In the genomic region with DNA sequence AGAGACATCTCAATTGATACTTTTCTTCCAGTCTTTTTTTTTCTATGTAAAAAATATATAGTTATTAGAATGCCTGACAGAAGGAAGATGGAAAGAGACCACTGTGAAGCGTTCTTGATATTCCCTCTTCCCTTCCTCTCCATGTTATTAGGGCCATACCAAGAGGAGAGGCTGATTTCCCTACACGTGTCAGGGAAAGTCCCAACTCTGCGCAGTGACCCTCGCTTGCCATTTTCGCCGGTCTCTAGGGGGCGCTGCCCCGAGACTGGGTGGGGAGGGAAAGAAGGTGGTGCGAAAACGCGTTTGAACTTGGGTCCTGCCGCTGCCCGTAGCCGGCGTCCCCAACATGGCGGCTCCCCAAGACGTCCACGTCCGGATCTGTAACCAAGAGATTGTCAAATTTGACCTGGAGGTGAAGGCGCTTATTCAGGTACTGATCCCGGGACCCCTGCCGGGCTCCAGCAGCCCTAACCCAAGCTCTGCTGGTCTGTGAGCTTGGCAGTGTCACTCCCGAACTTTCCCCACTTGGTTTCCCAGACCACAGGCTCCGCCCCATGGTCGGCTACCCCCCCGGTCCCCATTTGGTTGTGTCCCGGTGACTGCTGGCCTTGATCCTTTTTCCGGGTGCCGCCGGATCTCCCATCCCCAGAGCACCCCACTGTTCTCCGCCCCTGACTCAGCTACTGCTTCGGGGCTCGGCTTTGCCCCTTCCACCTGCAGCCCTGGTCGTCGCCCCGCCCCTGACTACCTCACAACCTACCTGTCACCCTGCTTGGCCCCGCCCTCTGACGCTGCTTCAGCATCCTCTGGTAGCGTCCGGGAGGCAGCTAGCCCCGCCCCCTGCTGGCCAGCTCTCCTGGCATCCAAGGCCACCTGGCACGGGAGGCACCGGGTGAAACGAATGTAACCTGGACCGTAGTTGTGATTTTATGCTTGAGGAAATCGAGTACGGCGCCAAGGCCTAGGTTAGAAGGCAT, we compare ENCODE assay signal across 1 cellular context.
A peak's percentile ranks its signal among the peaks of the same experiment; 100 is the strongest.
TF ChIP-seq lines count a peak whose summit lies in the region.

A gene with protein sequence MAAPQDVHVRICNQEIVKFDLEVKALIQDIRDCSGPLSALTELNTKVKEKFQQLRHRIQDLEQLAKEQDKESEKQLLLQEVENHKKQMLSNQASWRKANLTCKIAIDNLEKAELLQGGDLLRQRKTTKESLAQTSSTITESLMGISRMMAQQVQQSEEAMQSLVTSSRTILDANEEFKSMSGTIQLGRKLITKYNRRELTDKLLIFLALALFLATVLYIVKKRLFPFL (plus strand): TSS at position 332 of the 977 bp plus-strand sequence. CDS start 15 bp downstream, at position 347.

TF ChIP-seq in HepG2, 621 proteins besides CTCF, POLR2A, EP300 and RAD21 (continued from another document and continues in another):
- TF ChIP-seq ZNF264 (CRISPR knock-in tag; IDR thresholded peaks at IDR 0.05) = no peak
- TF ChIP-seq, protein P1, sequence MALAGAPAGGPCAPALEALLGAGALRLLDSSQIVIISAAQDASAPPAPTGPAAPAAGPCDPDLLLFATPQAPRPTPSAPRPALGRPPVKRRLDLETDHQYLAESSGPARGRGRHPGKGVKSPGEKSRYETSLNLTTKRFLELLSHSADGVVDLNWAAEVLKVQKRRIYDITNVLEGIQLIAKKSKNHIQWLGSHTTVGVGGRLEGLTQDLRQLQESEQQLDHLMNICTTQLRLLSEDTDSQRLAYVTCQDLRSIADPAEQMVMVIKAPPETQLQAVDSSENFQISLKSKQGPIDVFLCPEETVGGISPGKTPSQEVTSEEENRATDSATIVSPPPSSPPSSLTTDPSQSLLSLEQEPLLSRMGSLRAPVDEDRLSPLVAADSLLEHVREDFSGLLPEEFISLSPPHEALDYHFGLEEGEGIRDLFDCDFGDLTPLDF (CRISPR knock-in tag; IDR thresholded peaks at IDR 0.05) = no peak; the same call in 1 of the 2 replicates
- no peak for TF ChIP-seq ZSCAN20 (CRISPR knock-in tag; IDR thresholded peaks at IDR 0.05; ENCODE audit: borderline replicate concordance)
- TF ChIP-seq ZNF552 (CRISPR knock-in tag; IDR thresholded peaks at IDR 0.05; ENCODE audit: borderline replicate concordance) = no peak
- TF ChIP-seq, protein P2, sequence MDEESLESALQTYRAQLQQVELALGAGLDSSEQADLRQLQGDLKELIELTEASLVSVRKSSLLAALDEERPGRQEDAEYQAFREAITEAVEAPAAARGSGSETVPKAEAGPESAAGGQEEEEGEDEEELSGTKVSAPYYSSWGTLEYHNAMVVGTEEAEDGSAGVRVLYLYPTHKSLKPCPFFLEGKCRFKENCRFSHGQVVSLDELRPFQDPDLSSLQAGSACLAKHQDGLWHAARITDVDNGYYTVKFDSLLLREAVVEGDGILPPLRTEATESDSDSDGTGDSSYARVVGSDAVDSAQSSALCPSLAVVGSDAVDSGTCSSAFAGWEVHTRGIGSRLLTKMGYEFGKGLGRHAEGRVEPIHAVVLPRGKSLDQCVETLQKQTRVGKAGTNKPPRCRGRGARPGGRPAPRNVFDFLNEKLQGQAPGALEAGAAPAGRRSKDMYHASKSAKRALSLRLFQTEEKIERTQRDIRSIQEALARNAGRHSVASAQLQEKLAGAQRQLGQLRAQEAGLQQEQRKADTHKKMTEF (CRISPR knock-in tag; IDR thresholded peaks at IDR 0.05) = peak; percentile 91
- no peak for TF ChIP-seq SATB2 (CRISPR knock-in tag; IDR thresholded peaks at IDR 0.05)
- TF ChIP-seq ZNF282 (IDR thresholded peaks at IDR 0.05; ENCODE audit: partially characterized antibody) = no peak
- TF ChIP-seq AGO1 (IDR thresholded peaks at IDR 0.05; ENCODE audit: low read depth, low read length, poor library complexity, severe bottlenecking) = peak; percentile 27
- 0 out of 2 replicates have a peak, but pooled peaks have one; percentile 12 for TF ChIP-seq NFYC (CRISPR knock-in tag; IDR thresholded peaks at IDR 0.05)
- no peak for TF ChIP-seq ZNF367 (CRISPR knock-in tag; IDR thresholded peaks at IDR 0.05; ENCODE audit: borderline replicate concordance)
- no peak for TF ChIP-seq ZNF773 (CRISPR knock-in tag; IDR thresholded peaks at IDR 0.05; ENCODE audit: borderline replicate concordance)
- TF ChIP-seq ZNF382 (CRISPR knock-in tag; IDR thresholded peaks at IDR 0.05; ENCODE audit: borderline replicate concordance) = no peak
- TF ChIP-seq ZBTB20 (CRISPR knock-in tag; IDR thresholded peaks at IDR 0.05; ENCODE audit: borderline replicate concordance, low read depth) = peak; percentile 47; the same call in 1 of the 2 replicates
- TF ChIP-seq, protein P3, sequence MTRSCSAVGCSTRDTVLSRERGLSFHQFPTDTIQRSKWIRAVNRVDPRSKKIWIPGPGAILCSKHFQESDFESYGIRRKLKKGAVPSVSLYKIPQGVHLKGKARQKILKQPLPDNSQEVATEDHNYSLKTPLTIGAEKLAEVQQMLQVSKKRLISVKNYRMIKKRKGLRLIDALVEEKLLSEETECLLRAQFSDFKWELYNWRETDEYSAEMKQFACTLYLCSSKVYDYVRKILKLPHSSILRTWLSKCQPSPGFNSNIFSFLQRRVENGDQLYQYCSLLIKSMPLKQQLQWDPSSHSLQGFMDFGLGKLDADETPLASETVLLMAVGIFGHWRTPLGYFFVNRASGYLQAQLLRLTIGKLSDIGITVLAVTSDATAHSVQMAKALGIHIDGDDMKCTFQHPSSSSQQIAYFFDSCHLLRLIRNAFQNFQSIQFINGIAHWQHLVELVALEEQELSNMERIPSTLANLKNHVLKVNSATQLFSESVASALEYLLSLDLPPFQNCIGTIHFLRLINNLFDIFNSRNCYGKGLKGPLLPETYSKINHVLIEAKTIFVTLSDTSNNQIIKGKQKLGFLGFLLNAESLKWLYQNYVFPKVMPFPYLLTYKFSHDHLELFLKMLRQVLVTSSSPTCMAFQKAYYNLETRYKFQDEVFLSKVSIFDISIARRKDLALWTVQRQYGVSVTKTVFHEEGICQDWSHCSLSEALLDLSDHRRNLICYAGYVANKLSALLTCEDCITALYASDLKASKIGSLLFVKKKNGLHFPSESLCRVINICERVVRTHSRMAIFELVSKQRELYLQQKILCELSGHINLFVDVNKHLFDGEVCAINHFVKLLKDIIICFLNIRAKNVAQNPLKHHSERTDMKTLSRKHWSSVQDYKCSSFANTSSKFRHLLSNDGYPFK (CRISPR knock-in tag; IDR thresholded peaks at IDR 0.05; ENCODE audit: borderline replicate concordance) = peak; percentile 87; the same call in 1 of the 2 replicates
- no peak for TF ChIP-seq ZNF333 (CRISPR knock-in tag; IDR thresholded peaks at IDR 0.05; ENCODE audit: borderline replicate concordance)
- no peak for TF ChIP-seq ZNF263 (CRISPR knock-in tag; IDR thresholded peaks at IDR 0.05)
- TF ChIP-seq SUZ12 (IDR thresholded peaks at IDR 0.05; ENCODE audit: low read depth, low read length) = no peak
- TF ChIP-seq SOX13 (IDR thresholded peaks at IDR 0.05) = no peak
- TF ChIP-seq SOX13 (CRISPR knock-in tag; conservative IDR thresholded peaks at IDR 0.05 in 1 of 2, IDR thresholded peaks at IDR 0.05 in 1 of 2) = peak in 1 of 2 experiments; percentile 43; a peak in 1 of 4 replicates
- TF ChIP-seq, protein P4, sequence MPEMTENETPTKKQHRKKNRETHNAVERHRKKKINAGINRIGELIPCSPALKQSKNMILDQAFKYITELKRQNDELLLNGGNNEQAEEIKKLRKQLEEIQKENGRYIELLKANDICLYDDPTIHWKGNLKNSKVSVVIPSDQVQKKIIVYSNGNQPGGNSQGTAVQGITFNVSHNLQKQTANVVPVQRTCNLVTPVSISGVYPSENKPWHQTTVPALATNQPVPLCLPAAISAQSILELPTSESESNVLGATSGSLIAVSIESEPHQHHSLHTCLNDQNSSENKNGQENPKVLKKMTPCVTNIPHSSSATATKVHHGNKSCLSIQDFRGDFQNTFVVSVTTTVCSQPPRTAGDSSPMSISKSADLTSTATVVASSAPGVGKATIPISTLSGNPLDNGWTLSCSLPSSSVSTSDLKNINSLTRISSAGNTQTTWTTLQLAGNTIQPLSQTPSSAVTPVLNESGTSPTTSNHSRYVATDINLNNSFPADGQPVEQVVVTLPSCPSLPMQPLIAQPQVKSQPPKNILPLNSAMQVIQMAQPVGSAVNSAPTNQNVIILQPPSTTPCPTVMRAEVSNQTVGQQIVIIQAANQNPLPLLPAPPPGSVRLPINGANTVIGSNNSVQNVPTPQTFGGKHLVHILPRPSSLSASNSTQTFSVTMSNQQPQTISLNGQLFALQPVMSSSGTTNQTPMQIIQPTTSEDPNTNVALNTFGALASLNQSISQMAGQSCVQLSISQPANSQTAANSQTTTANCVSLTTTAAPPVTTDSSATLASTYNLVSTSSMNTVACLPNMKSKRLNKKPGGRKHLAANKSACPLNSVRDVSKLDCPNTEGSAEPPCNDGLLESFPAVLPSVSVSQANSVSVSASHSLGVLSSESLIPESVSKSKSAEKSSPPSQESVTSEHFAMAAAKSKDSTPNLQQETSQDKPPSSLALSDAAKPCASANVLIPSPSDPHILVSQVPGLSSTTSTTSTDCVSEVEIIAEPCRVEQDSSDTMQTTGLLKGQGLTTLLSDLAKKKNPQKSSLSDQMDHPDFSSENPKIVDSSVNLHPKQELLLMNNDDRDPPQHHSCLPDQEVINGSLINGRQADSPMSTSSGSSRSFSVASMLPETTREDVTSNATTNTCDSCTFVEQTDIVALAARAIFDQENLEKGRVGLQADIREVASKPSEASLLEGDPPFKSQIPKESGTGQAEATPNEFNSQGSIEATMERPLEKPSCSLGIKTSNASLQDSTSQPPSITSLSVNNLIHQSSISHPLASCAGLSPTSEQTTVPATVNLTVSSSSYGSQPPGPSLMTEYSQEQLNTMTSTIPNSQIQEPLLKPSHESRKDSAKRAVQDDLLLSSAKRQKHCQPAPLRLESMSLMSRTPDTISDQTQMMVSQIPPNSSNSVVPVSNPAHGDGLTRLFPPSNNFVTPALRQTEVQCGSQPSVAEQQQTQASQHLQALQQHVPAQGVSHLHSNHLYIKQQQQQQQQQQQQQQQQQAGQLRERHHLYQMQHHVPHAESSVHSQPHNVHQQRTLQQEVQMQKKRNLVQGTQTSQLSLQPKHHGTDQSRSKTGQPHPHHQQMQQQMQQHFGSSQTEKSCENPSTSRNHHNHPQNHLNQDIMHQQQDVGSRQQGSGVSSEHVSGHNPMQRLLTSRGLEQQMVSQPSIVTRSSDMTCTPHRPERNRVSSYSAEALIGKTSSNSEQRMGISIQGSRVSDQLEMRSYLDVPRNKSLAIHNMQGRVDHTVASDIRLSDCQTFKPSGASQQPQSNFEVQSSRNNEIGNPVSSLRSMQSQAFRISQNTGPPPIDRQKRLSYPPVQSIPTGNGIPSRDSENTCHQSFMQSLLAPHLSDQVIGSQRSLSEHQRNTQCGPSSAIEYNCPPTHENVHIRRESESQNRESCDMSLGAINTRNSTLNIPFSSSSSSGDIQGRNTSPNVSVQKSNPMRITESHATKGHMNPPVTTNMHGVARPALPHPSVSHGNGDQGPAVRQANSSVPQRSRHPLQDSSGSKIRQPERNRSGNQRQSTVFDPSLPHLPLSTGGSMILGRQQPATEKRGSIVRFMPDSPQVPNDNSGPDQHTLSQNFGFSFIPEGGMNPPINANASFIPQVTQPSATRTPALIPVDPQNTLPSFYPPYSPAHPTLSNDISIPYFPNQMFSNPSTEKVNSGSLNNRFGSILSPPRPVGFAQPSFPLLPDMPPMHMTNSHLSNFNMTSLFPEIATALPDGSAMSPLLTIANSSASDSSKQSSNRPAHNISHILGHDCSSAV (CRISPR knock-in tag; IDR thresholded peaks at IDR 0.05; ENCODE audit: borderline replicate concordance) = no peak
- TF ChIP-seq, protein P5, sequence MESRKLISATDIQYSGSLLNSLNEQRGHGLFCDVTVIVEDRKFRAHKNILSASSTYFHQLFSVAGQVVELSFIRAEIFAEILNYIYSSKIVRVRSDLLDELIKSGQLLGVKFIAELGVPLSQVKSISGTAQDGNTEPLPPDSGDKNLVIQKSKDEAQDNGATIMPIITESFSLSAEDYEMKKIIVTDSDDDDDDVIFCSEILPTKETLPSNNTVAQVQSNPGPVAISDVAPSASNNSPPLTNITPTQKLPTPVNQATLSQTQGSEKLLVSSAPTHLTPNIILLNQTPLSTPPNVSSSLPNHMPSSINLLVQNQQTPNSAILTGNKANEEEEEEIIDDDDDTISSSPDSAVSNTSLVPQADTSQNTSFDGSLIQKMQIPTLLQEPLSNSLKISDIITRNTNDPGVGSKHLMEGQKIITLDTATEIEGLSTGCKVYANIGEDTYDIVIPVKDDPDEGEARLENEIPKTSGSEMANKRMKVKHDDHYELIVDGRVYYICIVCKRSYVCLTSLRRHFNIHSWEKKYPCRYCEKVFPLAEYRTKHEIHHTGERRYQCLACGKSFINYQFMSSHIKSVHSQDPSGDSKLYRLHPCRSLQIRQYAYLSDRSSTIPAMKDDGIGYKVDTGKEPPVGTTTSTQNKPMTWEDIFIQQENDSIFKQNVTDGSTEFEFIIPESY (CRISPR knock-in tag; IDR thresholded peaks at IDR 0.05) = peak; percentile 85
- no peak for TF ChIP-seq ZNF781 (CRISPR knock-in tag; IDR thresholded peaks at IDR 0.05; ENCODE audit: borderline replicate concordance, not compliant biosample characterization)
- TF ChIP-seq SMAD3 (CRISPR knock-in tag; IDR thresholded peaks at IDR 0.05) = peak; percentile 91
- TF ChIP-seq, protein P6, sequence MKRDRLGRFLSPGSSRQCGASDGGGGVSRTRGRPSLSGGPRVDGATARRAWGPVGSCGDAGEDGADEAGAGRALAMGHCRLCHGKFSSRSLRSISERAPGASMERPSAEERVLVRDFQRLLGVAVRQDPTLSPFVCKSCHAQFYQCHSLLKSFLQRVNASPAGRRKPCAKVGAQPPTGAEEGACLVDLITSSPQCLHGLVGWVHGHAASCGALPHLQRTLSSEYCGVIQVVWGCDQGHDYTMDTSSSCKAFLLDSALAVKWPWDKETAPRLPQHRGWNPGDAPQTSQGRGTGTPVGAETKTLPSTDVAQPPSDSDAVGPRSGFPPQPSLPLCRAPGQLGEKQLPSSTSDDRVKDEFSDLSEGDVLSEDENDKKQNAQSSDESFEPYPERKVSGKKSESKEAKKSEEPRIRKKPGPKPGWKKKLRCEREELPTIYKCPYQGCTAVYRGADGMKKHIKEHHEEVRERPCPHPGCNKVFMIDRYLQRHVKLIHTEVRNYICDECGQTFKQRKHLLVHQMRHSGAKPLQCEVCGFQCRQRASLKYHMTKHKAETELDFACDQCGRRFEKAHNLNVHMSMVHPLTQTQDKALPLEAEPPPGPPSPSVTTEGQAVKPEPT (CRISPR knock-in tag; IDR thresholded peaks at IDR 0.05; ENCODE audit: low read depth) = no peak
- TF ChIP-seq MAFK (conservative IDR thresholded peaks at IDR 0.05 in 1 of 2, IDR thresholded peaks at IDR 0.05 in 1 of 2; ENCODE audit: low read length in 2 of 2) = no peak
- TF ChIP-seq, protein P7, sequence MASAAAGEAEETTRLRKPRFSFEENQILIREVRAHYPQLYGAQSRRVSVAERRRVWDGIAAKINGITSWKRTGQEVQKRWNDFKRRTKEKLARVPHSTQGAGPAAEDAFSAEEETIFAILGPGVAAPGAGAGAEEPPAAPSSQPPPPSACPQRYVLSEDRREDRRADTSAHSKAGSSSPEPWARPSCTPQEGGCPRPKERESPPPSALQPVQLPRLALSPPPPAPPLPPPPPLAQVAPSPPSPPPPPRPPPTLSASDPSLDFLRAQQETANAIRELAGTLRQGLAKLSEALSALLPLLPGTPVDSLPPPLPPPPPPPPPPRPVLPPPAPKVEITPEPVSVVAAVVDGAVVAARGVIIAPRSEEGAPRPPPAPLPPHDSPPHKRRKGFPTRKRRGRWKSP (CRISPR knock-in tag; IDR thresholded peaks at IDR 0.05) = peak; percentile 59; the same call in 1 of the 2 replicates
- TF ChIP-seq SMYD3 (CRISPR knock-in tag; IDR thresholded peaks at IDR 0.05) = peak; percentile 64; the same call in 1 of the 2 replicates
- no peak; the same call in 1 of the 2 replicates for TF ChIP-seq ZNF564 (CRISPR knock-in tag; IDR thresholded peaks at IDR 0.05)
- TF ChIP-seq, protein P8, sequence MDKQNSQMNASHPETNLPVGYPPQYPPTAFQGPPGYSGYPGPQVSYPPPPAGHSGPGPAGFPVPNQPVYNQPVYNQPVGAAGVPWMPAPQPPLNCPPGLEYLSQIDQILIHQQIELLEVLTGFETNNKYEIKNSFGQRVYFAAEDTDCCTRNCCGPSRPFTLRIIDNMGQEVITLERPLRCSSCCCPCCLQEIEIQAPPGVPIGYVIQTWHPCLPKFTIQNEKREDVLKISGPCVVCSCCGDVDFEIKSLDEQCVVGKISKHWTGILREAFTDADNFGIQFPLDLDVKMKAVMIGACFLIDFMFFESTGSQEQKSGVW (CRISPR knock-in tag; IDR thresholded peaks at IDR 0.05; ENCODE audit: borderline replicate concordance) = no peak
- peak; percentile 72 for TF ChIP-seq MED1 (CRISPR knock-in tag; IDR thresholded peaks at IDR 0.05)
- no peak for TF ChIP-seq ZNF496 (CRISPR knock-in tag; IDR thresholded peaks at IDR 0.05; ENCODE audit: insufficient replicate concordance)
